13 cellular contexts compared by ENCODE assay signal in genomic region chr6:219019-219570, GRCh38.
DNase-seq lines count a peak whose midpoint lies in the region; ATAC-seq and TF ChIP-seq lines count a peak whose summit lies in the region.
"Had no signal": no experiment of that assay in that cellular context is flagged by ENCODE, and none has a peak within 500 bp of the region (broad histone marks: within the 10 kb centered on the region; RNA-seq: fewer than 3 reads in every experiment).

No MANE protein-coding gene starts in this region.

- no peaks in the 10 kb centered on the region for H3K36me3 Mint-ChIP-seq in osteocyte (ENCODE audit: unreplicated experiment)

- no peak for TF ChIP-seq CTCF in osteocyte (IDR thresholded peaks at IDR 0.05)

- peak; percentile 41 for DNase-seq in islet precursor cell
- DNase-seq in anterior cingulate cortex (lab: John Stamatoyannopoulos, UW), result no peak
- no peak for DNase-seq in osteocyte (ENCODE audit: extremely low spot score, unreplicated experiment)
- DNase-seq in left colon, result no peak
- no peak for DNase-seq in NCI-H1105 treated with DMSO at 0.1 percent for 48 hours (lab: John Stamatoyannopoulos, UW)
- DNase-seq: activated naive CD4-positive, alpha-beta T cell treated with anti-CD3 and anti-CD28 coated beads, Interleukin-2, amount 50 U/mL, for 16 hours; CD4-positive, alpha-beta T cell; central memory CD4-positive, alpha-beta T cell; NCI-H2227 treated with DMSO at 0.1 percent for 48 hours had no signal

- no peaks in the 10 kb centered on the region for H3K27me3 Mint-ChIP-seq in osteocyte (ENCODE audit: unreplicated experiment)
- H3K27me3 Mint-ChIP-seq: CD4-positive, alpha-beta T cell had no signal

- peaks cover 15% of the 10 kb centered on the region for H3K4me1 Mint-ChIP-seq in osteocyte (ENCODE audit: unreplicated experiment)

- ATAC-seq in GM18511 (IDR thresholded peaks at IDR 0.05; ENCODE audit: unreplicated experiment) (peak; percentile 30), GM21576 (IDR thresholded peaks at IDR 0.05; ENCODE audit: unreplicated experiment) (peak; percentile 10), HG03460 (IDR thresholded peaks at IDR 0.05; ENCODE audit: unreplicated experiment) (peak; percentile 15), left colon (no peak)

- no peak overlapping the region for H3K27ac Mint-ChIP-seq in osteocyte (ENCODE audit: unreplicated experiment)
- H3K27ac Mint-ChIP-seq: CD4-positive, alpha-beta T cell had no signal

- no peaks in the 10 kb centered on the region for H3K9me3 Mint-ChIP-seq in osteocyte (ENCODE audit: unreplicated experiment)
- H3K9me3 Mint-ChIP-seq: CD4-positive, alpha-beta T cell had no signal

- no peak overlapping the region for H3K4me3 Mint-ChIP-seq in osteocyte (ENCODE audit: unreplicated experiment)
- H3K4me3 Mint-ChIP-seq: CD4-positive, alpha-beta T cell; neural crest cell had no signal

- intact Hi-C loops in left colon (cut with DNase I, micrococcal nuclease), result no loop called here
